ENCODE assay signal across 19 cellular contexts in the genomic region with DNA sequence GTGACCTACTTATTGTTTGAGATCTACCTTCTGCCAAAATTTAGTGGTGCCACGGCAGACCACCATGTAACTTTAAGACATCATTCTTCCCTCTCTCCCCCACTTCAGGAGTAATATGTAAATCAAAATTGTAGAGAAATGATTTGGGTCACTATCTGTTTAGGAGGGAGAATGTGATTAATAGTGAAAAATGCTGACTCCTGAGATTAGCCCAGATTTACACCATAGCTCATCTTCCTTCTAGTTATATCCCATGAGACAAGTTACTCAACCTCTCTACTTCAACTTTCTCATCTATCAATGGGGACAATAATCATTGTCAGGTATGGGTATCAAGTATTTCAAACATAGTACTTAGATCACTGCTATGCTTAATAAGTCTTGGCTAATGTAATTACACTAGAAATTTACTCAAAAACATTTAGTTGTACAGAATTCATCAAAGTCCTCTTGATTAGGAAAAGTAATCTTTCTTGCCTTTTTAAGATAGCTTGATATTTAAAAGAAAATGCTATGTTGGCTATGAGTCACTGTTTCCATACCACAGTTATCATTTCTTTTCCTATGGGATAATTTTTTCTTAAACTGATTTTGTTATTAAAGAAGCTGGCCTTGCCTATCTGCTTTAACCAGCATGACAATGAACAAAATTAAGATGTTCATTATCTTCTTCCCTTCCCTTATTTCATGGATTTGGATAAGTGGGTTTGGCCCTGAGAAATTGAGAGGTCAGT.
"Had no signal": no experiment of that assay in that cellular context is flagged by ENCODE, and none has a peak within 500 bp of the region (broad histone marks: within the 10 kb centered on the region; RNA-seq: fewer than 3 reads in every experiment).

No MANE protein-coding gene starts in this region.

- ATAC-seq: left colon; left ventricle myocardium superior; pancreas; right cardiac atrium; stimulated activated effector memory CD8-positive, alpha-beta T cell treated with anti-CD3 and anti-CD28 coated beads, Interleukin-12 subunit alpha, Interleukin-12 subunit beta, amount 100 ng/mL, for 72 hours; stimulated activated naive CD8-positive, alpha-beta T cell treated with anti-CD3 and anti-CD28 coated beads, Interleukin-15, Interleukin-2, amounts not matched to agents 100 U/mL and 50 U/mL, for 24 hours had no signal

- H3K27me3 ChIP-seq: colonic mucosa, pancreas, tibial artery, upper lobe of left lung, uterus had no signal

- H3K36me3 ChIP-seq: colonic mucosa, esophagus squamous epithelium, pancreas, tibial artery, upper lobe of left lung, uterus had no signal

- FAIRE-seq: pancreas had no signal

- H3K4me1 ChIP-seq: colonic mucosa, upper lobe of left lung, uterus had no signal

- DNase-seq: colonic mucosa; dermis blood vessel endothelial cell; esophagus squamous epithelium; immature natural killer cell; left colon; left ventricle myocardium superior; mesenchymal stem cell; naive B cell; occipital lobe; pancreas; right cardiac atrium; stimulated activated CD4-positive, alpha-beta T cell treated with anti-CD3 and anti-CD28 coated beads, Interleukin-4, amount 100 ng/mL, for 1 hour; stimulated activated CD8-positive, alpha-beta memory T cell treated with anti-CD3 and anti-CD28 coated beads, Interleukin-4, amount 100 ng/mL, for 48 hours; stimulated activated naive CD8-positive, alpha-beta T cell treated with anti-CD3 and anti-CD28 coated beads, Interleukin-15, Interleukin-2, amounts not matched to agents 100 U/mL and 50 U/mL, for 24 hours; tibial artery; upper lobe of left lung; uterus had no signal

- H3K4me3 ChIP-seq: colonic mucosa, esophagus squamous epithelium, lung, pancreas, tibial artery, upper lobe of left lung, uterus had no signal

- H3K27ac ChIP-seq: colonic mucosa, esophagus squamous epithelium, pancreas, tibial artery, upper lobe of left lung, uterus had no signal

- H3K9me3 ChIP-seq: colonic mucosa, esophagus squamous epithelium, pancreas, tibial artery, upper lobe of left lung, uterus had no signal
